In the genomic region with DNA sequence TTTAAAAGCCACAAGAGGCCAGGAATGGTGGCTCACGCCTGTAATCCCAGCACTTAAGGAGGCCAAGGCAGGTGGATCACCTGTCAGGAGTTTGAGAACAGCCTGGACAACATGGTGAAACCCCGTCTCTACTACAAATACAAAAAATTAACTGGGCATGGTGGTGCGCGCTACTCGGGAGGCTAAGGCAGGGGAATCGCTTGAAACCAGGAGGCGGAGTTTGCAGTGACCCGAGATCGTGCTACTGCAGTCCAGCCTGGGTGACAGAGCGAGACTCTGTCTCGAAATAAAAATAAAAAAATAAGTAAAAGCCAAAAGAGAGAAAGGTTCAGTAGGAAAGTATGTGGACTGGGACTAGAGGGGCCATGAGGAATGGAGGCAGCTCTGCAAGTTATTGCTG, we compare ENCODE assay signal across 18 cellular contexts. TPM values are rescaled to one million over a fixed set of nuclear protein-coding genes. Genes with fewer than 3 reads are reported as not detected.
DNase-seq lines count a peak whose midpoint lies in the region; TF ChIP-seq lines count a peak whose summit lies in the region.
"Had no signal": no experiment of that assay in that cellular context is flagged by ENCODE, and none has a peak within 500 bp of the region (broad histone marks: within the 10 kb centered on the region; RNA-seq: fewer than 3 reads in every experiment).

No MANE protein-coding gene starts in this region.

- H3K4me1 ChIP-seq in KMS-11 (ENCODE audit: low read depth, poor library complexity, severe bottlenecking) = peaks cover 61% of the 10 kb centered on the region
- peaks cover 26% of the 10 kb centered on the region for H3K4me1 ChIP-seq in thymus (ENCODE audit: control insufficient read depth, insufficient read depth, low read length)

- no peaks in the 10 kb centered on the region for H4K20me1 ChIP-seq in KMS-11 (ENCODE audit: insufficient read depth)

- H3K4me1 Mint-ChIP-seq in activated naive CD4-positive, alpha-beta T cell treated with anti-CD3 and anti-CD28 coated beads for 36 hours (ENCODE audit: low read depth) = peaks cover 41% of the 10 kb centered on the region
- H3K4me1 Mint-ChIP-seq in activated naive CD8-positive, alpha-beta T cell (ENCODE audit: low read depth) = peaks cover 56% of the 10 kb centered on the region
- no peaks in the 10 kb centered on the region for H3K4me1 Mint-ChIP-seq in HFFc6 (ENCODE audit: low read depth)

- H3K4me3 ChIP-seq in KMS-11 (IDR thresholded peaks at IDR 0.05; ENCODE audit: insufficient read depth, low read depth, low read length) (no peak overlapping the region), thymus (ENCODE audit: low read length) (no peak overlapping the region)
- H3K4me3 ChIP-seq: ovary, upper lobe of left lung had no signal

- no peaks in the 10 kb centered on the region for H3K9me3 Mint-ChIP-seq in activated naive CD4-positive, alpha-beta T cell treated with anti-CD3 and anti-CD28 coated beads for 36 hours
- no peaks in the 10 kb centered on the region for H3K9me3 Mint-ChIP-seq in activated naive CD8-positive, alpha-beta T cell (ENCODE audit: low read depth)
- H3K9me3 Mint-ChIP-seq in HFFc6 = no peaks in the 10 kb centered on the region

- peak overlapping the region; percentile 67 for H3K4me2 ChIP-seq in KMS-11

- no peaks in the 10 kb centered on the region for H3K36me3 Mint-ChIP-seq in activated naive CD4-positive, alpha-beta T cell treated with anti-CD3 and anti-CD28 coated beads for 36 hours (ENCODE audit: low read depth)
- H3K36me3 Mint-ChIP-seq in activated naive CD8-positive, alpha-beta T cell = no peaks in the 10 kb centered on the region
- H3K36me3 Mint-ChIP-seq in HFFc6 (ENCODE audit: low read depth) = no peaks in the 10 kb centered on the region

- CTCF ChIA-PET in activated naive CD4-positive, alpha-beta T cell treated with anti-CD3 and anti-CD28 coated beads for 36 hours (lab: Charles Lee) = interaction anchor here (0.6 to 5.6 kb wide), 5 partner anchors 9 to 76 kb away, joined by 3 to 43 read pairs (median 9); a partner anchor contains a TSS

- H2AFZ ChIP-seq in KMS-11 (ENCODE audit: low read depth) = peak overlapping the region; percentile 27; the same call in 1 of the 2 replicates

- H3K27me3 Mint-ChIP-seq in activated naive CD4-positive, alpha-beta T cell treated with anti-CD3 and anti-CD28 coated beads for 36 hours (ENCODE audit: low read depth) = no peaks in the 10 kb centered on the region
- no peaks in the 10 kb centered on the region for H3K27me3 Mint-ChIP-seq in activated naive CD8-positive, alpha-beta T cell
- H3K27me3 Mint-ChIP-seq in HFFc6 (ENCODE audit: insufficient read depth) = peaks cover 23% of the 10 kb centered on the region

- H3K9ac ChIP-seq in KMS-11 = peak overlapping the region; percentile 58

- no peak for TF ChIP-seq CTCF in KMS-11 (conservative IDR thresholded peaks at IDR 0.05; ENCODE audit: low read depth, low read length)
- TF ChIP-seq CTCF in HFFc6 (IDR thresholded peaks at IDR 0.05) = no peak

- H3K9me3 ChIP-seq in thymus (ENCODE audit: control insufficient read depth) = no peaks in the 10 kb centered on the region
- H3K9me3 ChIP-seq: ovary, upper lobe of left lung had no signal

- H3K27ac ChIP-seq in KMS-11 (peak overlapping the region; percentile 91), thymus (ENCODE audit: low read depth) (peak overlapping the region; percentile 95)
- H3K27ac ChIP-seq: ovary had no signal

- no peaks in the 10 kb centered on the region for H3K79me2 ChIP-seq in KMS-11 (ENCODE audit: insufficient read depth, low read depth)

- no peak for DNase-seq in activated naive CD4-positive, alpha-beta T cell treated with anti-CD3 and anti-CD28 coated beads for 36 hours
- no peak for DNase-seq in activated naive CD4-positive, alpha-beta T cell treated with Interleukin-2 at 50 U/mL for 16 hours
- DNase-seq in HFFc6 (no peak), amniotic stem cell (lab: John Stamatoyannopoulos, UW) (no peak), GM19240 (ENCODE audit: insufficient read length, low spot score) (no peak)
- DNase-seq: DMS79, H9, mammary epithelial cell, NCI-H1092, NCI-H345, ovary had no signal

- no peak overlapping the region for H3K4me3 Mint-ChIP-seq in activated naive CD4-positive, alpha-beta T cell treated with anti-CD3 and anti-CD28 coated beads for 36 hours
- H3K4me3 Mint-ChIP-seq in activated naive CD8-positive, alpha-beta T cell = peak overlapping the region; percentile 75
- H3K4me3 Mint-ChIP-seq in HFFc6 = no peak overlapping the region
- H3K4me3 Mint-ChIP-seq: H9 had no signal

- 84% methylated on average over 11 of the region's 11 CpGs for WGBS in thymus

- peak overlapping the region; percentile 92 for H3K27ac Mint-ChIP-seq in activated naive CD4-positive, alpha-beta T cell treated with anti-CD3 and anti-CD28 coated beads for 36 hours
- peak overlapping the region; percentile 93 for H3K27ac Mint-ChIP-seq in activated naive CD8-positive, alpha-beta T cell
- no peak overlapping the region for H3K27ac Mint-ChIP-seq in HFFc6
- H3K27ac Mint-ChIP-seq: H9 had no signal

- intact Hi-C loops in activated naive CD4-positive, alpha-beta T cell treated with anti-CD3 and anti-CD28 coated beads for 36 hours (cut with micrococcal nuclease) = no loop called here

- no peaks in the 10 kb centered on the region for H3K36me3 ChIP-seq in KMS-11 (ENCODE audit: insufficient read depth)
- no peaks in the 10 kb centered on the region for H3K36me3 ChIP-seq in thymus (ENCODE audit: control insufficient read depth, insufficient read depth)
- H3K36me3 ChIP-seq: ovary, upper lobe of left lung had no signal

- no peaks in the 10 kb centered on the region for H3K27me3 ChIP-seq in KMS-11 (ENCODE audit: insufficient read depth, low read depth)
- H3K27me3 ChIP-seq in thymus (ENCODE audit: control insufficient read depth, insufficient read depth) = no peaks in the 10 kb centered on the region
- H3K27me3 ChIP-seq: ovary, upper lobe of left lung had no signal

RNA-seq across cellular contexts. Expression of a gene that starts 13.1 kb away (rescaled TPM):
- 10 to 100 TPM; 83.8 to 89.0 TPM for total RNA-seq in activated naive CD4-positive, alpha-beta T cell treated with anti-CD3 and anti-CD28 coated beads for 36 hours
- 51.3 TPM for polyA plus RNA-seq in thymus
- not detected for total RNA-seq in HFFc6 (2021; fragmentation: NEBNext Ultra II Directional; extraction: Animal tissue kit (Norgen Biotek cat#: 25700))
- total RNA-seq: dermis microvascular lymphatic vessel endothelial cell, H9, mammary epithelial cell, RPMI7951 had no signal
- polyA plus RNA-seq: AG04450, mammary epithelial cell had no signal

RNA-seq across cellular contexts. Expression of a gene that starts 13.8 kb away (rescaled TPM):
- total RNA-seq in activated naive CD4-positive, alpha-beta T cell treated with anti-CD3 and anti-CD28 coated beads for 36 hours = 10 to 100 TPM; 37.8 to 39.2 TPM
- polyA plus RNA-seq in thymus = 63.9 TPM
- 10 to 100 TPM; 29.7 to 36.7 (median 31.1) TPM for total RNA-seq in HFFc6 (2021; fragmentation: NEBNext Ultra II Directional; extraction: Animal tissue kit (Norgen Biotek cat#: 25700))

RNA-seq across cellular contexts. Expression of a gene that starts 29.6 kb away (rescaled TPM):
- 10 to 100 TPM; 69.9 to 73.0 TPM for total RNA-seq in activated naive CD4-positive, alpha-beta T cell treated with anti-CD3 and anti-CD28 coated beads for 36 hours
- 20.6 TPM for polyA plus RNA-seq in thymus
- 10 to 100 TPM; 24.9 to 37.9 (median 28.5) TPM for total RNA-seq in HFFc6 (2021; fragmentation: NEBNext Ultra II Directional; extraction: Animal tissue kit (Norgen Biotek cat#: 25700))

RNA-seq across cellular contexts. Expression of a gene that starts 52.0 kb away (rescaled TPM):
- 1 to 10 TPM; 3.4 to 4.7 TPM for total RNA-seq in activated naive CD4-positive, alpha-beta T cell treated with anti-CD3 and anti-CD28 coated beads for 36 hours
- polyA plus RNA-seq in thymus = 3.7 TPM
- total RNA-seq in HFFc6 (2021; fragmentation: NEBNext Ultra II Directional; extraction: Animal tissue kit (Norgen Biotek cat#: 25700)) = 10 to 100 TPM; 15.8 to 19.1 (median 16.8) TPM

Comparison
In these comparisons a context has a peak if more than half of its experiments do, and no peak if none do; other contexts are left out.
1. RNA of a gene that starts 13.1 kb away (total RNA-seq): 83.8 to 89.0 TPM in activated naive CD4-positive, alpha-beta T cell treated with anti-CD3 and anti-CD28 coated beads for 36 hours; not detected in HFFc6; every median in the first group is over 10 times any median in the second.